Comparison of ENCODE assay signal across 8 cellular contexts in the genomic region with DNA sequence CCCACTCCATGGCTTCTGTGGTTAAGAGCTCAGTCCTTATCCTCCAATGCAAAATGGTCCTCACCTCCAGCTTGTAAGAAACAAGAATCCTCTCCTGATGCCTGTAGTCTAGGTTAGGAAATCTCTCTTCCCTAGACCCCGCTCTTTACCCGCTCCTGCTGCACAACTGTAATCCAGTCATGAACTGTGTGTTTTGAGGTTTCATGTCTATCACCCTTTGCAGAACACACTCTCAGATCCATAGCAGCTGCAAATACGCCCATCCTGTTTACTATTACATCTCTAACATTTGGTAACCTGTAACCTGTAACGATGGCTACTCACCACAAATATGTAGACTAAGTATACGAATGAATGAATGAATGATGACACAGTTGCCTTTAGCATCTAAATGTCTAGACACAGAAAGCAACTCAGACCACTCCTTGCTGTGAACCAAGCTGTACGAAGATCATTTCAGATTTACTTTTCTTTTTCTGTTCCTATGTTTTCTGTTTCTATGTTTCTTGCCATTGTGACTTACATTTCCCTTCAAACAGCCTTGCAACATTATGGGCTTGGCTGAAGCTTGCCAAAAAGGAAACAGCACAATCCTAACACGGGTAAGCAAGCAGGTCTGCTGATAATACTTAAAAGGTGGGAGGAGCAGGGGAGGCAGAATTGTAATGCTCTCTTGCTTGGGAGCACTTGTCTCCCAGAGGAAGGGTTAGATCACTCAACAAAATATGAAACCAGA. TPM values are rescaled to one million over a fixed set of nuclear protein-coding genes. Genes with fewer than 3 reads are reported as not detected.
A peak's percentile ranks its signal among the peaks of the same experiment; 100 is the strongest.
DNase-seq lines count a peak whose midpoint lies in the region; ATAC-seq and TF ChIP-seq lines count a peak whose summit lies in the region.

No MANE protein-coding gene starts in this region.

- H3K36me3 ChIP-seq in KOPT-K1 (ENCODE audit: insufficient read depth, low read length) (no peaks in the 10 kb centered on the region), testis (ENCODE audit: low read depth, missing control alignments) (no peaks in the 10 kb centered on the region)
- no peaks in the 10 kb centered on the region for H3K36me3 ChIP-seq in effector memory CD4-positive, alpha-beta T cell (ENCODE audit: control insufficient read depth, insufficient read depth, low read length)

- H3K9me3 ChIP-seq in KOPT-K1 (ENCODE audit: insufficient read depth, low read length, poor library complexity, severe bottlenecking) (no peaks in the 10 kb centered on the region), testis (no peaks in the 10 kb centered on the region)
- no peaks in the 10 kb centered on the region for H3K9me3 ChIP-seq in effector memory CD4-positive, alpha-beta T cell (ENCODE audit: control insufficient read depth, low read length)

- ATAC-seq in GM18502 (IDR thresholded peaks at IDR 0.05; ENCODE audit: poor library complexity, unreplicated experiment) (peak; percentile 49), GM21529 (IDR thresholded peaks at IDR 0.05; ENCODE audit: unreplicated experiment) (peak; percentile 56)

- DNase-seq in effector memory CD4-positive, alpha-beta T cell, result peak; percentile 27 to 46 (median 36)
- DNase-seq in putamen (ENCODE audit: low spot score) (no peak), NCI-H146 (lab: John Stamatoyannopoulos, UW) (no peak), RKO (ENCODE audit: low spot score) (no peak), testis (no peak)

- no peak for TF ChIP-seq CTCF in testis (IDR thresholded peaks at IDR 0.05)

- H3K4me3 ChIP-seq in effector memory CD4-positive, alpha-beta T cell (ENCODE audit: insufficient read depth, low read depth, low read length, poor library complexity, severe bottlenecking), result peak overlapping the region; percentile 20
- H3K4me3 ChIP-seq in testis, result no peak overlapping the region

- H3K27me3 ChIP-seq in effector memory CD4-positive, alpha-beta T cell (replicated peaks; ENCODE audit: control insufficient read depth, insufficient read depth, low read length, poor library complexity, severe bottlenecking), result no peaks in the 10 kb centered on the region
- H3K27me3 ChIP-seq in testis, result no peaks in the 10 kb centered on the region

- no peak for TF ChIP-seq POLR2A in testis (IDR thresholded peaks at IDR 0.05)

- intact Hi-C loops in testis (cut with DNase I; ENCODE audit: low total_unique reads), result no loop called here

- peaks cover 51% of the 10 kb centered on the region for H3K4me1 ChIP-seq in effector memory CD4-positive, alpha-beta T cell (ENCODE audit: control insufficient read depth, insufficient read depth, low read length, poor library complexity, severe bottlenecking)
- H3K4me1 ChIP-seq in testis, result peaks cover 26% of the 10 kb centered on the region

- WGBS in testis, 2 donors, result 75 to 76% methylated on average over 7 of the region's 7 CpGs

- peak overlapping the region; percentile 49 for H3K27ac ChIP-seq in KOPT-K1 (ENCODE audit: low read depth, low read length, poor library complexity, severe bottlenecking)
- H3K27ac ChIP-seq in effector memory CD4-positive, alpha-beta T cell (ENCODE audit: insufficient read depth, low read length, poor library complexity, severe bottlenecking), result peak overlapping the region; percentile 91
- no peak overlapping the region for H3K27ac ChIP-seq in testis

RNA-seq across cellular contexts. Expression of a gene that starts 53.7 kb away (rescaled TPM):
- total RNA-seq in testis, result 100 to 1,000 TPM; 134 to 139 TPM
- polyA plus RNA-seq in testis (ENCODE audit: insufficient read depth, low read depth, low replicate concordance), result 47.4 TPM

Comparison
In these comparisons a context has a peak if more than half of its experiments do, and no peak if none do; other contexts are left out.
1. H3K27ac ChIP-seq: peak in KOPT-K1 (single experiment) and effector memory CD4-positive, alpha-beta T cell (single experiment); none in testis (0 of 2).
2. DNase-seq: peak in effector memory CD4-positive, alpha-beta T cell (3 of 3); none in putamen (single experiment), NCI-H146 (single experiment), RKO (single experiment) and testis (single experiment).